23 cellular contexts compared by ENCODE assay signal in genomic region chr1:53166912-53167311, GRCh38. TPM values are rescaled to one million over a fixed set of nuclear protein-coding genes. Genes with fewer than 3 reads are reported as not detected.
DNase-seq lines count a peak whose midpoint lies in the region; ATAC-seq and TF ChIP-seq lines count a peak whose summit lies in the region.
"Had no signal": no experiment of that assay in that cellular context is flagged by ENCODE, and none has a peak within 500 bp of the region (broad histone marks: within the 10 kb centered on the region; RNA-seq: fewer than 3 reads in every experiment).

No MANE protein-coding gene starts in this region.

- H3K79me2 ChIP-seq in ACC112 (ENCODE audit: control insufficient read depth, insufficient read depth, low read length, unreplicated experiment), result no peaks in the 10 kb centered on the region
- no peaks in the 10 kb centered on the region for H3K79me2 ChIP-seq in osteoblast (ENCODE audit: insufficient read depth, low read length)

- no peak overlapping the region for H3K4me3 ChIP-seq in ACC112 (ENCODE audit: low read depth, low read length)
- H3K4me3 ChIP-seq in coronary artery, result no peak overlapping the region
- H3K4me3 ChIP-seq in osteoblast (ENCODE audit: insufficient read depth, low read length), result no peak overlapping the region
- H3K4me3 ChIP-seq: GM23338, HAP-1, MG63 had no signal

- H4K20me1 ChIP-seq in osteoblast (ENCODE audit: insufficient read depth, low read length), result no peaks in the 10 kb centered on the region

- peak overlapping the region; percentile 53 for H3K4me2 ChIP-seq in osteoblast (ENCODE audit: insufficient read depth, low read length)
- H3K4me2 ChIP-seq: GM23338 had no signal

- no peaks in the 10 kb centered on the region for H3K9me3 ChIP-seq in osteoblast (ENCODE audit: low read depth, low read length)
- H3K9me3 ChIP-seq: HAP-1, MG63 had no signal

- H3K36me3 ChIP-seq in ACC112 (ENCODE audit: insufficient read depth, low read length) (no peaks in the 10 kb centered on the region), osteoblast (ENCODE audit: insufficient read depth, low read length) (no peaks in the 10 kb centered on the region)
- H3K36me3 ChIP-seq: HAP-1, MG63 had no signal

- no peak for TF ChIP-seq CTCF in coronary artery (IDR thresholded peaks at IDR 0.05)
- TF ChIP-seq CTCF in osteoblast (IDR thresholded peaks at IDR 0.05; ENCODE audit: extremely low read depth, low read depth, low read length), result no peak

- no peaks in the 10 kb centered on the region for H3K27me3 ChIP-seq in ACC112 (ENCODE audit: insufficient read depth, low read length)
- no peaks in the 10 kb centered on the region for H3K27me3 ChIP-seq in osteoblast (ENCODE audit: insufficient read depth, low read length)
- H3K27me3 ChIP-seq: MG63 had no signal

- H3K4me1 ChIP-seq in ACC112 (ENCODE audit: control insufficient read depth, insufficient read depth, low read length, unreplicated experiment), result no peaks in the 10 kb centered on the region
- peaks cover 7% of the 10 kb centered on the region for H3K4me1 ChIP-seq in osteoblast (ENCODE audit: insufficient read depth, low read length)
- H3K4me1 ChIP-seq: HAP-1 had no signal

- peak; percentile 56 for DNase-seq in coronary artery (ENCODE audit: low spot score)
- no peak for DNase-seq in left lobe of liver (ENCODE audit: low spot score)
- DNase-seq in osteoblast (ENCODE audit: insufficient read length, low spot score, missing footprints), result peak; percentile 72
- DNase-seq in HK-2 (ENCODE audit: unreplicated experiment), result no peak
- DNase-seq in SKM-1 (lab: John Stamatoyannopoulos, UW; ENCODE audit: unreplicated experiment), result no peak
- DNase-seq: ACHN, DMS153, DND-41, KG1, MG63, NCI-H2029 treated with DMSO at 0.1 percent for 48 hours, NCI-H510A, NCI-H69, SHP77 had no signal

- ATAC-seq in left lobe of liver, result peak; percentile 61
- ATAC-seq in GM21390 (IDR thresholded peaks at IDR 0.05; ENCODE audit: unreplicated experiment), result no peak
- ATAC-seq in HG03095 (IDR thresholded peaks at IDR 0.05; ENCODE audit: unreplicated experiment), result no peak
- ATAC-seq: GM23338 had no signal

- H2AFZ ChIP-seq in ACC112 (ENCODE audit: low read length, unreplicated experiment) (peak overlapping the region; percentile 56), osteoblast (ENCODE audit: low read length) (peak overlapping the region; percentile 65)
- H2AFZ ChIP-seq: GM23338 had no signal

- H3K27ac ChIP-seq in ACC112 (ENCODE audit: low read depth, low read length) (no peak overlapping the region), coronary artery (no peak overlapping the region), osteoblast (ENCODE audit: low read depth, low read length) (no peak overlapping the region)
- H3K27ac ChIP-seq: 22Rv1, RWPE1 had no signal

RNA-seq across cellular contexts. Expression of gene SLC1A7, which starts 24.5 kb away (rescaled TPM):
- total RNA-seq in left lobe of liver (0.35 TPM), osteoblast (under 0.01 and 0.36 TPM in 2 replicates)
- total RNA-seq: GM23338, HT1080, SK-MEL-5 had no signal

RNA-seq across cellular contexts. Expression of gene CPT2, which starts 29.7 kb away (rescaled TPM):
- total RNA-seq in left lobe of liver, result 96.0 TPM
- 20.6 and 24.2 TPM in 2 replicates for total RNA-seq in osteoblast

RNA-seq across cellular contexts. Expression of gene CZIB, which starts 53.5 kb away (rescaled TPM):
- total RNA-seq in left lobe of liver, result 27.7 TPM
- 63.7 and 65.4 TPM in 2 replicates for total RNA-seq in osteoblast

Comparison
In these comparisons a context has a peak if more than half of its experiments do, and no peak if none do; other contexts are left out.
1. DNase-seq: peak in coronary artery (single experiment) and osteoblast (single experiment); none in left lobe of liver (single experiment), HK-2 (single experiment) and SKM-1 (single experiment).